1 cellular context compared by ENCODE assay signal in the genomic region with DNA sequence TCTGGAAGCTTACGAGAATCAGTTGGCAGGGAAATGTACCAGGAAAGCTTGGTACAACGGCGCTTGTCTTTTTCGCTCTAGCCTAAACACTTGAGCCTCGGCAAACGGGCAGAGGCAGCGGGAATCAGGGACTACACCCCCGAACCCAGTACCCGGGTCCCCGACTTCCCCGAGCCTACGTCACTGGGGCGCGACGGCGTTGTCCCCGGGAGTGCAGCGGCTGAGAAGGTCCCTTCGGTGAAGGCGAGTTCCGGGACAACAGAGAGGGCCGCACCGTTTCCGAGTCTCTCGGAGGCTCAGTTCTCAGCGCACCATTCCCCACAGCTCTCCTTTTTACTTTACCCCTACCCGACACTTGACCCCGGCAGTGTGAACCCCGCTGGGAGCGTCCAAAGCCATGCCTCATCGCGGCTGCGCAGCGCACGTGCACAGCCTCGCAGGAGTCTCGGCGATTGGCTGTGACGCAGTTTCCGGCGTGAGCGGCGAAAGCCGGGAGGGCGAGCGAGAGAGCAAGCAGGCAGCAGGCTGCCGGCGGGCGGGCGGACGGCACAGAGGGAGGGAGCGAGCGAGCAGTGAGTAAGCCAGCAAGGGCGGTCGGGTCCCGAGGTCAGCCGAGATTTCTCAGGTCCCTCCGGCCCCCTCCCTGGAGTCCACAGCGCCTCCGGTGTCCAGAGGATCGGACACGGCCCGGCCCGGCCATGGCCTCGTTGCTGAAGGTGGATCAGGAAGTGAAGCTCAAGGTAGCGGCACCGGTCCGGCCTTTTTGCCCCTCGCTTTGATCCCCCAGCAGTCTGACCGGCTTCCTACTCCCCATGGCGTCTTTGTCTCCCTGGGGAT.
TF ChIP-seq lines count a peak whose summit lies in the region.

A gene with protein sequence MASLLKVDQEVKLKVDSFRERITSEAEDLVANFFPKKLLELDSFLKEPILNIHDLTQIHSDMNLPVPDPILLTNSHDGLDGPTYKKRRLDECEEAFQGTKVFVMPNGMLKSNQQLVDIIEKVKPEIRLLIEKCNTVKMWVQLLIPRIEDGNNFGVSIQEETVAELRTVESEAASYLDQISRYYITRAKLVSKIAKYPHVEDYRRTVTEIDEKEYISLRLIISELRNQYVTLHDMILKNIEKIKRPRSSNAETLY (plus strand): TSS at position 464 of the 837 bp plus-strand sequence. CDS start 235 bp downstream, at position 699.

TF ChIP-seq in HepG2, 621 proteins besides CTCF, POLR2A, EP300 and RAD21 (continued from another document and continues in another):
- TF ChIP-seq PHF21A (CRISPR knock-in tag; IDR thresholded peaks at IDR 0.05) (0 out of 2 replicates have a peak, but pooled peaks have one; percentile 53), ZNF441 (CRISPR knock-in tag; IDR thresholded peaks at IDR 0.05; ENCODE audit: borderline replicate concordance) (peak; percentile 65; the same call in 1 of the 2 replicates), ZSCAN21 (CRISPR knock-in tag; IDR thresholded peaks at IDR 0.05; ENCODE audit: borderline replicate concordance) (peak; percentile 18; the same call in 1 of the 2 replicates), ZSCAN20 (CRISPR knock-in tag; IDR thresholded peaks at IDR 0.05; ENCODE audit: borderline replicate concordance) (no peak), ZNF235 (CRISPR knock-in tag; IDR thresholded peaks at IDR 0.05; ENCODE audit: borderline replicate concordance) (peak; percentile 98; the same call in 1 of the 2 replicates), THAP11 (CRISPR knock-in tag; IDR thresholded peaks at IDR 0.05) (peak; percentile 94), WIZ (CRISPR knock-in tag; IDR thresholded peaks at IDR 0.05) (peak; percentile 57; the same call in 1 of the 2 replicates), ZNF703 (CRISPR knock-in tag; IDR thresholded peaks at IDR 0.05; ENCODE audit: borderline replicate concordance) (peak; percentile 68; the same call in 1 of the 2 replicates), ZNF780A (CRISPR knock-in tag; IDR thresholded peaks at IDR 0.05) (peak; percentile 83), DZIP1 (CRISPR knock-in tag; IDR thresholded peaks at IDR 0.05) (peak; percentile 98), TGIF2 (CRISPR knock-in tag; IDR thresholded peaks at IDR 0.05) (peak; percentile 83), ZNF724P (CRISPR knock-in tag; IDR thresholded peaks at IDR 0.05; ENCODE audit: borderline replicate concordance) (no peak), ZNF17 (CRISPR knock-in tag; IDR thresholded peaks at IDR 0.05) (0 out of 2 replicates have a peak, but pooled peaks have one; percentile 71), SRSF1 (optimal IDR thresholded peaks at IDR 0.05; ENCODE audit: low read depth, low read length) (peak; percentile 98), NFYB (CRISPR knock-in tag; IDR thresholded peaks at IDR 0.05) (peak; percentile 68), ZSCAN31 (CRISPR knock-in tag; IDR thresholded peaks at IDR 0.05; ENCODE audit: low read depth) (peak; percentile 97), ARNT2 (CRISPR knock-in tag; IDR thresholded peaks at IDR 0.05; ENCODE audit: low read depth) (peak; percentile 93), ZNF20 (CRISPR knock-in tag; IDR thresholded peaks at IDR 0.05) (peak; percentile 69; the same call in 1 of the 2 replicates), HOXA3 (CRISPR knock-in tag; IDR thresholded peaks at IDR 0.05) (peak; percentile 98), ZNF556 (CRISPR knock-in tag; IDR thresholded peaks at IDR 0.05; ENCODE audit: borderline replicate concordance) (peak; percentile 96), IKZF4 (CRISPR knock-in tag; IDR thresholded peaks at IDR 0.05; ENCODE audit: borderline replicate concordance, low read depth, not compliant biosample characterization) (peak; percentile 67), PCBP2 (optimal IDR thresholded peaks at IDR 0.05; ENCODE audit: low read depth, low read length, poor library complexity, severe bottlenecking) (no peak), RCOR2 (CRISPR knock-in tag; IDR thresholded peaks at IDR 0.05) (0 out of 2 replicates have a peak, but pooled peaks have one; percentile 44), TBP (CRISPR knock-in tag; IDR thresholded peaks at IDR 0.05) (peak; percentile 20; the same call in 1 of the 2 replicates), NFE2L2 (IDR thresholded peaks at IDR 0.05; ENCODE audit: low read length) (no peak), KLF13 (CRISPR knock-in tag; IDR thresholded peaks at IDR 0.05) (no peak), ARID5B (CRISPR knock-in tag; IDR thresholded peaks at IDR 0.05) (peak; percentile 69), HMGA1 (CRISPR knock-in tag; conservative IDR thresholded peaks at IDR 0.05) (no peak), SRY (CRISPR knock-in tag; IDR thresholded peaks at IDR 0.05) (peak; percentile 92), KDM1A (CRISPR knock-in tag; IDR thresholded peaks at IDR 0.05) (no peak), ZFY (CRISPR knock-in tag; IDR thresholded peaks at IDR 0.05) (peak; percentile 96), ETV6 (CRISPR knock-in tag; conservative IDR thresholded peaks at IDR 0.05) (peak; percentile 84), STAT6 (CRISPR knock-in tag; IDR thresholded peaks at IDR 0.05; ENCODE audit: borderline replicate concordance) (peak; percentile 83; the same call in 1 of the 2 replicates), CHCHD3 (CRISPR knock-in tag; IDR thresholded peaks at IDR 0.05) (no peak), KDM2A (CRISPR knock-in tag; IDR thresholded peaks at IDR 0.05; ENCODE audit: borderline replicate concordance, low read depth) (peak; percentile 93), SAFB2 (CRISPR knock-in tag; IDR thresholded peaks at IDR 0.05; ENCODE audit: borderline replicate concordance, low read depth) (peak; percentile 78; the same call in 1 of the 2 replicates), ZGPAT (CRISPR knock-in tag; IDR thresholded peaks at IDR 0.05) (peak; percentile 99)
- TF ChIP-seq, protein P1, sequence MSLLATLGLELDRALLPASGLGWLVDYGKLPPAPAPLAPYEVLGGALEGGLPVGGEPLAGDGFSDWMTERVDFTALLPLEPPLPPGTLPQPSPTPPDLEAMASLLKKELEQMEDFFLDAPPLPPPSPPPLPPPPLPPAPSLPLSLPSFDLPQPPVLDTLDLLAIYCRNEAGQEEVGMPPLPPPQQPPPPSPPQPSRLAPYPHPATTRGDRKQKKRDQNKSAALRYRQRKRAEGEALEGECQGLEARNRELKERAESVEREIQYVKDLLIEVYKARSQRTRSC (CRISPR knock-in tag; IDR thresholded peaks at IDR 0.05; ENCODE audit: low read depth) = peak; percentile 88
- TF ChIP-seq, protein P2, sequence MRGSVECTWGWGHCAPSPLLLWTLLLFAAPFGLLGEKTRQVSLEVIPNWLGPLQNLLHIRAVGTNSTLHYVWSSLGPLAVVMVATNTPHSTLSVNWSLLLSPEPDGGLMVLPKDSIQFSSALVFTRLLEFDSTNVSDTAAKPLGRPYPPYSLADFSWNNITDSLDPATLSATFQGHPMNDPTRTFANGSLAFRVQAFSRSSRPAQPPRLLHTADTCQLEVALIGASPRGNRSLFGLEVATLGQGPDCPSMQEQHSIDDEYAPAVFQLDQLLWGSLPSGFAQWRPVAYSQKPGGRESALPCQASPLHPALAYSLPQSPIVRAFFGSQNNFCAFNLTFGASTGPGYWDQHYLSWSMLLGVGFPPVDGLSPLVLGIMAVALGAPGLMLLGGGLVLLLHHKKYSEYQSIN (CRISPR knock-in tag; IDR thresholded peaks at IDR 0.05; ENCODE audit: borderline replicate concordance) = no peak; the same call in 1 of the 2 replicates
- TF ChIP-seq, protein P3, sequence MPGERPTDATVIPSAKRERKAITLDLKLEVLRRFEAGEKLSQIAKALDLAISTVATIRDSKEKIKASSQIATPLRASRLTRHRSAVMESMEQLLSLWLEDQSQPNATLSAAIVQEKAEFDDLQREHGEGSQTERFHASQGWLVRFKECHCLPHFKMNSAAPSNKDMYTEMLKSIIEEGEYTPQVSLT (CRISPR knock-in tag; IDR thresholded peaks at IDR 0.05; ENCODE audit: borderline replicate concordance, low read depth) = peak; percentile 93; the same call in 1 of the 2 replicates
- TF ChIP-seq, protein P4, sequence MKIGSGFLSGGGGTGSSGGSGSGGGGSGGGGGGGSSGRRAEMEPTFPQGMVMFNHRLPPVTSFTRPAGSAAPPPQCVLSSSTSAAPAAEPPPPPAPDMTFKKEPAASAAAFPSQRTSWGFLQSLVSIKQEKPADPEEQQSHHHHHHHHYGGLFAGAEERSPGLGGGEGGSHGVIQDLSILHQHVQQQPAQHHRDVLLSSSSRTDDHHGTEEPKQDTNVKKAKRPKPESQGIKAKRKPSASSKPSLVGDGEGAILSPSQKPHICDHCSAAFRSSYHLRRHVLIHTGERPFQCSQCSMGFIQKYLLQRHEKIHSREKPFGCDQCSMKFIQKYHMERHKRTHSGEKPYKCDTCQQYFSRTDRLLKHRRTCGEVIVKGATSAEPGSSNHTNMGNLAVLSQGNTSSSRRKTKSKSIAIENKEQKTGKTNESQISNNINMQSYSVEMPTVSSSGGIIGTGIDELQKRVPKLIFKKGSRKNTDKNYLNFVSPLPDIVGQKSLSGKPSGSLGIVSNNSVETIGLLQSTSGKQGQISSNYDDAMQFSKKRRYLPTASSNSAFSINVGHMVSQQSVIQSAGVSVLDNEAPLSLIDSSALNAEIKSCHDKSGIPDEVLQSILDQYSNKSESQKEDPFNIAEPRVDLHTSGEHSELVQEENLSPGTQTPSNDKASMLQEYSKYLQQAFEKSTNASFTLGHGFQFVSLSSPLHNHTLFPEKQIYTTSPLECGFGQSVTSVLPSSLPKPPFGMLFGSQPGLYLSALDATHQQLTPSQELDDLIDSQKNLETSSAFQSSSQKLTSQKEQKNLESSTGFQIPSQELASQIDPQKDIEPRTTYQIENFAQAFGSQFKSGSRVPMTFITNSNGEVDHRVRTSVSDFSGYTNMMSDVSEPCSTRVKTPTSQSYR (CRISPR knock-in tag; IDR thresholded peaks at IDR 0.05; ENCODE audit: borderline replicate concordance) = 0 out of 2 replicates have a peak, but pooled peaks have one; percentile 29
